In the genomic region with DNA sequence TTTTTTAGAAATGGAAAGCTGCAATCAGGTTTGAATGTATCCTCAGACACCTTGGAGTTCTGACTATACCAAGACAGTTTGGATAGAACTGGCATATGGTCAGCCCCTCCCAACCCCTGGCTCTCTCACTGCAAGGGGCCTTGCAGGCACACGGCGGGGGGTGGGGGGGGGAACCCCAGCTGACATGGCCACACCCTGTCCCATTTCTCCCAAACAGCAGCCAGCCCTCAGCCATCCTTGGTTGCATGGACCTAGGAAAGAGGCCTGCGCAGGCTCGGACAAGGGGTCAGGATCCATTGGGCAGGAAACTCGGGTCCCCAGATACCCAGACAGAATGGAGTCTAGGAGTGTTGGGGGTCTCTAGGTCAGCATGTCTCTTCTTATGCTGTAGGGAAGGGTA, we compare ENCODE assay signal across 2 cellular contexts.
TF ChIP-seq lines count a peak whose summit lies in the region.

No MANE protein-coding gene starts in this region.

TF ChIP-seq in SK-N-SH, 30 proteins besides CTCF, POLR2A, EP300 and RAD21 (continued from another document):
- TF ChIP-seq REST (IDR thresholded peaks at IDR 0.05; ENCODE audit: low read depth, low read length) (no peak), GATA2 (CRISPR knock-in tag; IDR thresholded peaks at IDR 0.05) (no peak), NFIC (IDR thresholded peaks at IDR 0.05; ENCODE audit: borderline replicate concordance) (no peak), TEAD4 (IDR thresholded peaks at IDR 0.05; ENCODE audit: borderline replicate concordance, insufficient read depth) (no peak), EZH2phosphoT487 (IDR thresholded peaks at IDR 0.05; ENCODE audit: borderline replicate concordance, low read depth) (no peak), GABPA (IDR thresholded peaks at IDR 0.05; ENCODE audit: low read depth) (no peak), MAX (IDR thresholded peaks at IDR 0.05; ENCODE audit: low read depth) (no peak), USF1 (IDR thresholded peaks at IDR 0.05; ENCODE audit: borderline replicate concordance, low read depth) (no peak), FOSL2 (IDR thresholded peaks at IDR 0.05; ENCODE audit: borderline replicate concordance, low read depth) (no peak), MEF2A (IDR thresholded peaks at IDR 0.05; ENCODE audit: borderline replicate concordance, low read depth) (no peak)
- TF ChIP-seq, protein P1, sequence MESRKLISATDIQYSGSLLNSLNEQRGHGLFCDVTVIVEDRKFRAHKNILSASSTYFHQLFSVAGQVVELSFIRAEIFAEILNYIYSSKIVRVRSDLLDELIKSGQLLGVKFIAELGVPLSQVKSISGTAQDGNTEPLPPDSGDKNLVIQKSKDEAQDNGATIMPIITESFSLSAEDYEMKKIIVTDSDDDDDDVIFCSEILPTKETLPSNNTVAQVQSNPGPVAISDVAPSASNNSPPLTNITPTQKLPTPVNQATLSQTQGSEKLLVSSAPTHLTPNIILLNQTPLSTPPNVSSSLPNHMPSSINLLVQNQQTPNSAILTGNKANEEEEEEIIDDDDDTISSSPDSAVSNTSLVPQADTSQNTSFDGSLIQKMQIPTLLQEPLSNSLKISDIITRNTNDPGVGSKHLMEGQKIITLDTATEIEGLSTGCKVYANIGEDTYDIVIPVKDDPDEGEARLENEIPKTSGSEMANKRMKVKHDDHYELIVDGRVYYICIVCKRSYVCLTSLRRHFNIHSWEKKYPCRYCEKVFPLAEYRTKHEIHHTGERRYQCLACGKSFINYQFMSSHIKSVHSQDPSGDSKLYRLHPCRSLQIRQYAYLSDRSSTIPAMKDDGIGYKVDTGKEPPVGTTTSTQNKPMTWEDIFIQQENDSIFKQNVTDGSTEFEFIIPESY (IDR thresholded peaks at IDR 0.05; ENCODE audit: borderline replicate concordance, low read depth) = no peak

TF ChIP-seq in SK-N-SH treated with all-trans-retinoic acid at 6 μM for 48 hours, 23 proteins besides CTCF, POLR2A, EP300 and RAD21 (continued from another document):
- no peak for TF ChIP-seq PPARA (CRISPR knock-in tag; IDR thresholded peaks at IDR 0.05; ENCODE audit: borderline replicate concordance)
TF ChIP-seq in SK-N-SH treated with all-trans-retinoic acid at 6 μM for 48 hours: peak in this region for 0.
